In genomic region chr3:71219744-71220638, GRCh38 we compare ENCODE assay signal across 8 cellular contexts.
DNase-seq lines count a peak whose midpoint lies in the region; ATAC-seq and TF ChIP-seq lines count a peak whose summit lies in the region.

No MANE protein-coding gene starts in this region.

- CTCF ChIA-PET in PC-9 (lab: Charles Lee): interaction anchor here (0.5 kb wide), 1 partner anchor 79 kb away, joined by 6 read pairs; no protein-coding TSS in a partner anchor

- no peak overlapping the region for H3K4me2 ChIP-seq in PC-9

- H3K9me2 ChIP-seq in PC-9 (ENCODE audit: insufficient read depth): no peaks in the 10 kb centered on the region

- no peak for TF ChIP-seq CTCF in PC-9 (conservative IDR thresholded peaks at IDR 0.05)

- no peaks in the 10 kb centered on the region for H3K27me3 ChIP-seq in PC-9 (ENCODE audit: insufficient read depth, low read depth)

- H2AFZ ChIP-seq in PC-9: no peak overlapping the region

- no peaks in the 10 kb centered on the region for H3K9me3 ChIP-seq in PC-9 (ENCODE audit: insufficient read depth, low read depth)

- DNase-seq in activated CD4-positive, alpha-beta T cell treated with anti-CD3 and anti-CD28 coated beads for 4 hours: peak; percentile 30 to 33
- peak; percentile 25 to 29 for DNase-seq in stimulated activated CD4-positive, alpha-beta T cell treated with anti-CD3 and anti-CD28 coated beads, Interleukin-2, amount 100 ng/mL, for 48 hours
- DNase-seq in Kasumi-1 (lab: John Stamatoyannopoulos, UW) (no peak), Ammon's horn (ENCODE audit: low spot score) (no peak), NCI-H1694 (lab: John Stamatoyannopoulos, UW) (no peak), PC-9 (no peak)

- no peaks in the 10 kb centered on the region for H3K4me1 ChIP-seq in PC-9 (replicated peaks; ENCODE audit: insufficient read depth)

- no peaks in the 10 kb centered on the region for H3K36me3 ChIP-seq in PC-9 (ENCODE audit: low read depth)

- no peak overlapping the region for H3K27ac ChIP-seq in PC-9

- POLR2A ChIA-PET in PC-9 (lab: Charles Lee; ENCODE audit: unreplicated experiment): interaction anchor here (0.6 kb wide), 1 partner anchor 23 kb away, joined by 3 read pairs; no protein-coding TSS in a partner anchor

- intact Hi-C loops in PC-9 (cut with micrococcal nuclease; ENCODE audit: unreplicated experiment): no loop called here

- ATAC-seq in GM19043 (IDR thresholded peaks at IDR 0.05; ENCODE audit: low read depth, unreplicated experiment) (peak; percentile 98), HG02798 (IDR thresholded peaks at IDR 0.05; ENCODE audit: poor library complexity, unreplicated experiment) (peak; percentile 94)

- no peaks in the 10 kb centered on the region for H3K79me2 ChIP-seq in PC-9 (ENCODE audit: low read depth)

- no TSS peak for BruUV-seq in PC-9 (replicated peaks; lab: Mats Ljungman, UMichigan)

- H4K20me1 ChIP-seq in PC-9 (ENCODE audit: insufficient read depth): no peaks in the 10 kb centered on the region

- no peaks in the 10 kb centered on the region for H3F3A ChIP-seq in PC-9 (ENCODE audit: insufficient read depth, low read depth)

- no peak overlapping the region for H3K4me3 ChIP-seq in PC-9

Comparison
In these comparisons a context has a peak if more than half of its experiments do, and no peak if none do; other contexts are left out.
1. DNase-seq: peak in activated CD4-positive, alpha-beta T cell treated with anti-CD3 and anti-CD28 coated beads for 4 hours (2 of 2) and stimulated activated CD4-positive, alpha-beta T cell treated with anti-CD3 and anti-CD28 coated beads, Interleukin-2, amount 100 ng/mL, for 48 hours (2 of 2); none in Kasumi-1 (0 of 2), Ammon's horn (single experiment), NCI-H1694 (single experiment) and PC-9 (0 of 2).